Comparison of ENCODE assay signal across 15 cellular contexts in the genomic region with DNA sequence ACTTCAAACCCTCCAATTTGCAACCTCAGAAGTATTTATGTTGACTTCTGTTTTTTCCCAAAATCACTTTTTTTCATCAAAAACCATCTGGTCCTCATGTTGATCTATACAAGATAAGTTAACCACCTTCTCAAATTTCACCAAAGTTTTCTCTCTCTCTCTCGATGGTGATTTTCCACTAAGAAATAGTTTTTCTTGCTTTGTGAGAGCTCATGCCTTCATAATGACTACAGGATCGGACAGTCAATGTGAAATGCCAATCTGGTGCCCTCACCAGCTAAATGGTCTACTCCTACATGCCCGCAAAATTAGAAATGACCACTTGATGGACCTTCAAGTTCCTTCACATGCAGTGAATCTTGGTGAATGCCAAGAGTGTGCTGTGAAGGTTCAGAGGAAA. TPM values are rescaled to one million over a fixed set of nuclear protein-coding genes. Genes with fewer than 3 reads are reported as not detected.
"Had no signal": no experiment of that assay in that cellular context is flagged by ENCODE, and none has a peak within 500 bp of the region (broad histone marks: within the 10 kb centered on the region; RNA-seq: fewer than 3 reads in every experiment).

No MANE protein-coding gene starts in this region.

- H3K27ac Mint-ChIP-seq: activated naive CD8-positive, alpha-beta T cell treated with anti-CD3 and anti-CD28 coated beads, Interleukin-2, amount 10 ng/mL, durations not matched to agents 7 days and 5 days; naive thymus-derived CD4-positive, alpha-beta T cell; stimulated activated memory B cell treated with anti-CD40 and anti-IgM and Interleukin-4, amounts not matched to agents 10 μg/mL and 1 μg/mL and 100 μg/mL, for 72 hours had no signal

- H3K4me1 ChIP-seq: left lung had no signal

- DNase-seq: activated CD4-positive, alpha-beta T cell treated with anti-CD3 and anti-CD28 coated beads for 1 hour; activated CD4-positive, alpha-beta T cell treated with anti-CD3 and anti-CD28 coated beads, Interleukin-2, amount 50 U/mL, for 4 hours; activated naive CD4-positive, alpha-beta T cell; activated naive CD8-positive, alpha-beta T cell treated with anti-CD3 and anti-CD28 coated beads, Interleukin-2, amount 10 ng/mL, durations not matched to agents 7 days and 5 days; activated T-cell treated with anti-CD3 and anti-CD28 coated beads for 4 hours; anterior cingulate cortex; dermis blood vessel endothelial cell; islet precursor cell; left lung; mammary epithelial cell; naive thymus-derived CD4-positive, alpha-beta T cell had no signal

- H3K27ac ChIP-seq: epithelial cell of prostate, left lung, parathyroid adenoma had no signal

- H3K4me3 ChIP-seq: left lung had no signal

- H3K4me3 Mint-ChIP-seq: activated naive CD8-positive, alpha-beta T cell treated with anti-CD3 and anti-CD28 coated beads, Interleukin-2, amount 10 ng/mL, durations not matched to agents 7 days and 5 days; naive thymus-derived CD4-positive, alpha-beta T cell; stimulated activated memory B cell treated with anti-CD40 and anti-IgM and Interleukin-4, amounts not matched to agents 10 μg/mL and 1 μg/mL and 100 μg/mL, for 72 hours had no signal

- ATAC-seq: left lung; naive thymus-derived CD4-positive, alpha-beta T cell; stimulated activated memory B cell treated with anti-CD40 and anti-IgM and Interleukin-4, amounts not matched to agents 10 μg/mL and 1 μg/mL and 100 μg/mL, for 72 hours had no signal

- H3K9me3 Mint-ChIP-seq: activated naive CD8-positive, alpha-beta T cell treated with anti-CD3 and anti-CD28 coated beads, Interleukin-2, amount 10 ng/mL, durations not matched to agents 7 days and 5 days; naive thymus-derived CD4-positive, alpha-beta T cell; stimulated activated memory B cell treated with anti-CD40 and anti-IgM and Interleukin-4, amounts not matched to agents 10 μg/mL and 1 μg/mL and 100 μg/mL, for 72 hours had no signal

- H3K36me3 Mint-ChIP-seq: activated naive CD8-positive, alpha-beta T cell treated with anti-CD3 and anti-CD28 coated beads, Interleukin-2, amount 10 ng/mL, durations not matched to agents 7 days and 5 days; naive thymus-derived CD4-positive, alpha-beta T cell; stimulated activated memory B cell treated with anti-CD40 and anti-IgM and Interleukin-4, amounts not matched to agents 10 μg/mL and 1 μg/mL and 100 μg/mL, for 72 hours had no signal

- H3K9me3 ChIP-seq: left lung had no signal

- H3K36me3 ChIP-seq: left lung had no signal

RNA-seq across cellular contexts. Expression of a gene that starts 40.4 kb away (rescaled TPM):
- total RNA-seq: bronchial epithelial cell, dermis blood vessel endothelial cell had no signal
